Comparison of ENCODE assay signal across 22 cellular contexts in the genomic region with DNA sequence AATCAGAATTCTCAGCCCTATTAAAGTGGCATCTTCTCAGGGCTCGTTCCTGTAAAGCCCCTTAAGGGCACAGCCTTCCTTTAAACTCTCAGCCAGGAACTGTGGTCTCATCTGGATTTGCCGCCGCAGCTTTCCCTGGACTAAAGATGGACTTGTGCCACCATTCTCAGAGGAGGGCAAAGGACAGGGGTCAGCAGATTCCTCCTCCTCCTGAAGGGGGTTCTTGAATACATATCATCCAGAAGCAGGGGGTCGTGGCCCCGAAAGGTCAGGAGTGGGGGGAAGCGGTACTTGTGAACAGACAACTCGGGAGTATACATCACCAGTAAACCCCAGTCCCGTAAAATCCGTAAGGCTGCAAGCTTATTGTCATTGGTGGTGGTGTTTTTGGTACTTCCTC.
DNase-seq lines count a peak whose midpoint lies in the region; ATAC-seq and TF ChIP-seq lines count a peak whose summit lies in the region.
"Had no signal": no experiment of that assay in that cellular context is flagged by ENCODE, and none has a peak within 500 bp of the region (broad histone marks: within the 10 kb centered on the region; RNA-seq: fewer than 3 reads in every experiment).

No MANE protein-coding gene starts in this region.

- peak overlapping the region; percentile 54 for H2BK15ac ChIP-seq in mesenchymal stem cell (ENCODE audit: low read depth, poor library complexity, severe bottlenecking)
- no peak overlapping the region for H2BK15ac ChIP-seq in mesendoderm (replicated peaks; ENCODE audit: low read depth)

- H3K9me3 Mint-ChIP-seq in T-helper 1 cell treated with Interleukin-12 subunit alpha and Interleukin-12 subunit beta and Interleukin-4 antibody, amounts not matched to agents 30 μg/mL and 1 μg/mL, for 36 hours = peaks cover 11% of the 10 kb centered on the region
- H3K9me3 Mint-ChIP-seq: HFFc6 had no signal

- peaks cover 28% of the 10 kb centered on the region for H3K36me3 Mint-ChIP-seq in T-helper 1 cell treated with Interleukin-12 subunit alpha and Interleukin-12 subunit beta and Interleukin-4 antibody, amounts not matched to agents 30 μg/mL and 1 μg/mL, for 36 hours (ENCODE audit: low read depth)

- H3K4me3 ChIP-seq in right atrium auricular region = no peak overlapping the region
- H3K4me3 ChIP-seq in right cardiac atrium (ENCODE audit: low read length) = no peak overlapping the region
- no peak overlapping the region for H3K4me3 ChIP-seq in mesenchymal stem cell (ENCODE audit: insufficient read depth in 1 of 2, low read depth in 1 of 2, low read length in 2 of 2)
- no peak overlapping the region for H3K4me3 ChIP-seq in mesendoderm (ENCODE audit: low read length)

- WGBS in right cardiac atrium = 86% methylated on average over 9 of the region's 9 CpGs
- WGBS in mesenchymal stem cell = 88% methylated on average over 7 of the region's 9 CpGs
- no CpG with 5 or more reads among the region's 9 CpGs for WGBS in mesendoderm (ENCODE audit: extremely low coverage, insufficient coverage, low lambda C conversion rate)

- ATAC-seq in right cardiac atrium = no peak
- ATAC-seq in HG03039 (IDR thresholded peaks at IDR 0.05; ENCODE audit: unreplicated experiment) = no peak
- ATAC-seq: HepG2, Panc1 had no signal

- no peaks in the 10 kb centered on the region for H3K9me3 ChIP-seq in right atrium auricular region
- H3K9me3 ChIP-seq in right cardiac atrium (ENCODE audit: control insufficient read depth, low read length) = no peaks in the 10 kb centered on the region
- H3K9me3 ChIP-seq in mesenchymal stem cell (ENCODE audit: control insufficient read depth, low read length) = no peaks in the 10 kb centered on the region

- no peak overlapping the region for H2BK120ac ChIP-seq in mesenchymal stem cell (ENCODE audit: low read depth, low read length)
- no peak overlapping the region for H2BK120ac ChIP-seq in mesendoderm (ENCODE audit: low read depth, low read length)

- H3K79me2 ChIP-seq in mesendoderm (ENCODE audit: control insufficient read depth, insufficient read depth, low read length) = peaks cover 9% of the 10 kb centered on the region

- peak overlapping the region in 1 of 2 experiments; percentile 49 for H3K4ac ChIP-seq in mesenchymal stem cell (ENCODE audit: low read depth in 1 of 2, low read length in 2 of 2)
- H3K4ac ChIP-seq in mesendoderm (ENCODE audit: low read depth, low read length) = no peak overlapping the region

- H2BK12ac ChIP-seq in mesenchymal stem cell (ENCODE audit: low read length in 2 of 2) = peak overlapping the region in 1 of 2 experiments; percentile 7

- H3K4me1 Mint-ChIP-seq in T-helper 1 cell treated with Interleukin-12 subunit alpha and Interleukin-12 subunit beta and Interleukin-4 antibody, amounts not matched to agents 30 μg/mL and 1 μg/mL, for 36 hours (ENCODE audit: low read depth) = peaks cover 57% of the 10 kb centered on the region

- no peaks in the 10 kb centered on the region for H3K36me3 ChIP-seq in right atrium auricular region
- H3K36me3 ChIP-seq in mesenchymal stem cell (ENCODE audit: control insufficient read depth in 1 of 2, insufficient read depth in 2 of 2, low read depth in 1 of 2, low read length in 2 of 2) = no peaks in the 10 kb centered on the region
- no peaks in the 10 kb centered on the region for H3K36me3 ChIP-seq in mesendoderm (ENCODE audit: control insufficient read depth, insufficient read depth, low read length)

- intact Hi-C loops in right cardiac atrium (cut with DNase I) = no loop called here

- no peak overlapping the region for H2BK5ac ChIP-seq in mesenchymal stem cell (ENCODE audit: low read depth, low read length, poor library complexity, severe bottlenecking)
- H2BK5ac ChIP-seq in mesendoderm (ENCODE audit: low read length) = no peak overlapping the region

- no peak overlapping the region for H2AK5ac ChIP-seq in mesenchymal stem cell (ENCODE audit: low read length, severe bottlenecking)
- H2AK5ac ChIP-seq in mesendoderm (ENCODE audit: low read length) = no peak overlapping the region

- no peak overlapping the region for H3K27ac ChIP-seq in right atrium auricular region
- H3K27ac ChIP-seq in right cardiac atrium (ENCODE audit: low read length) = no peak overlapping the region
- no peak overlapping the region for H3K27ac ChIP-seq in mesenchymal stem cell (ENCODE audit: low read length, poor library complexity, severe bottlenecking)
- H3K27ac ChIP-seq in mesendoderm (ENCODE audit: low read depth, low read length) = no peak overlapping the region
- H3K27ac ChIP-seq: 22Rv1 had no signal

- no peak overlapping the region for H4K5ac ChIP-seq in mesendoderm (ENCODE audit: low read length)

- H3K4me2 ChIP-seq in mesenchymal stem cell (ENCODE audit: low read length, poor library complexity, severe bottlenecking) (no peak overlapping the region), mesendoderm (ENCODE audit: low read length) (no peak overlapping the region)

- H3K27me3 Mint-ChIP-seq in T-helper 1 cell treated with Interleukin-12 subunit alpha and Interleukin-12 subunit beta and Interleukin-4 antibody, amounts not matched to agents 30 μg/mL and 1 μg/mL, for 36 hours (ENCODE audit: low read depth) = no peaks in the 10 kb centered on the region
- H3K27me3 Mint-ChIP-seq: B cell; CD4-positive, CD25-positive, alpha-beta regulatory T cell had no signal

- H3K79me1 ChIP-seq in mesenchymal stem cell (replicated peaks; ENCODE audit: low read length, poor library complexity, severe bottlenecking) (peaks cover 28% of the 10 kb centered on the region), mesendoderm (ENCODE audit: low read length) (peaks cover 25% of the 10 kb centered on the region)

- H3K18ac ChIP-seq in mesenchymal stem cell (ENCODE audit: low read depth in 1 of 2, low read length in 2 of 2) = peak overlapping the region in 1 of 2 experiments; percentile 16
- no peak overlapping the region for H3K18ac ChIP-seq in mesendoderm (ENCODE audit: low read length)

- H3K23ac ChIP-seq in mesenchymal stem cell (ENCODE audit: low read length in 2 of 2) = no peak overlapping the region
- H3K23ac ChIP-seq in mesendoderm (ENCODE audit: low read length) = no peak overlapping the region

- no peak overlapping the region for H3K9ac ChIP-seq in mesenchymal stem cell (ENCODE audit: low read length)
- H3K9ac ChIP-seq in mesendoderm (ENCODE audit: low read length) = no peak overlapping the region

- H3K27ac Mint-ChIP-seq in T-helper 1 cell treated with Interleukin-12 subunit alpha and Interleukin-12 subunit beta and Interleukin-4 antibody, amounts not matched to agents 30 μg/mL and 1 μg/mL, for 36 hours = peak overlapping the region; percentile 41
- H3K27ac Mint-ChIP-seq: B cell, HFFc6 had no signal

- no peak overlapping the region for H3K4me3 Mint-ChIP-seq in T-helper 1 cell treated with Interleukin-12 subunit alpha and Interleukin-12 subunit beta and Interleukin-4 antibody, amounts not matched to agents 30 μg/mL and 1 μg/mL, for 36 hours
- H3K4me3 Mint-ChIP-seq: B cell; CD4-positive, CD25-positive, alpha-beta regulatory T cell; HFFc6 had no signal

- no peak overlapping the region for H3K14ac ChIP-seq in mesenchymal stem cell (ENCODE audit: low read length in 2 of 2)

- peak overlapping the region; percentile 47 for H4K91ac ChIP-seq in mesenchymal stem cell (ENCODE audit: low read length)

- H2AFZ ChIP-seq in mesenchymal stem cell (ENCODE audit: low read depth, low read length) = no peak overlapping the region

- H3K56ac ChIP-seq in mesendoderm (ENCODE audit: low read length) = no peak overlapping the region

- H3K4me1 ChIP-seq in right atrium auricular region = no peaks in the 10 kb centered on the region
- H3K4me1 ChIP-seq in right cardiac atrium (ENCODE audit: control insufficient read depth, insufficient read depth, low read length) = no peaks in the 10 kb centered on the region
- peaks cover 17% of the 10 kb centered on the region for H3K4me1 ChIP-seq in mesenchymal stem cell (ENCODE audit: control insufficient read depth, insufficient read depth, low read depth, low read length)
- H3K4me1 ChIP-seq in mesendoderm (ENCODE audit: control insufficient read depth, low read depth, low read length) = peaks cover 1% of the 10 kb centered on the region

- no peaks in the 10 kb centered on the region for H3K27me3 ChIP-seq in right atrium auricular region
- H3K27me3 ChIP-seq in right cardiac atrium (ENCODE audit: control insufficient read depth, insufficient read depth) = no peaks in the 10 kb centered on the region
- no peaks in the 10 kb centered on the region for H3K27me3 ChIP-seq in mesenchymal stem cell (ENCODE audit: control insufficient read depth in 1 of 2, insufficient read depth in 1 of 2, low read length in 2 of 2)
- H3K27me3 ChIP-seq in mesendoderm (ENCODE audit: insufficient read depth, low read length, poor library complexity) = no peaks in the 10 kb centered on the region

- no peak for TF ChIP-seq CTCF in right atrium auricular region (IDR thresholded peaks at IDR 0.05)

- peak overlapping the region; percentile 69 for H4K8ac ChIP-seq in mesenchymal stem cell (ENCODE audit: low read length)
- H4K8ac ChIP-seq in mesendoderm (ENCODE audit: low read depth, low read length) = no peak overlapping the region

- DNase-seq in T-helper 1 cell (no peak), right atrium auricular region (ENCODE audit: low spot score) (peak; percentile 16), right cardiac atrium (no peak), mesenchymal stem cell (no peak), COR-L47 (lab: John Stamatoyannopoulos, UW) (no peak), mesendoderm (no peak)
- DNase-seq: Calu3; CD4-positive, CD25-positive, alpha-beta regulatory T cell; DMS53; HFFc6; KG1; NCI-H1436 treated with DMSO at 0.1 percent for 48 hours; NCI-H2029 treated with DMSO at 0.1 percent for 48 hours; NCI-H2171 treated with DMSO at 0.1 percent for 48 hours; NCI-H774; SHP77 had no signal
